ENCODE assay signal across 22 cellular contexts in the genomic region with DNA sequence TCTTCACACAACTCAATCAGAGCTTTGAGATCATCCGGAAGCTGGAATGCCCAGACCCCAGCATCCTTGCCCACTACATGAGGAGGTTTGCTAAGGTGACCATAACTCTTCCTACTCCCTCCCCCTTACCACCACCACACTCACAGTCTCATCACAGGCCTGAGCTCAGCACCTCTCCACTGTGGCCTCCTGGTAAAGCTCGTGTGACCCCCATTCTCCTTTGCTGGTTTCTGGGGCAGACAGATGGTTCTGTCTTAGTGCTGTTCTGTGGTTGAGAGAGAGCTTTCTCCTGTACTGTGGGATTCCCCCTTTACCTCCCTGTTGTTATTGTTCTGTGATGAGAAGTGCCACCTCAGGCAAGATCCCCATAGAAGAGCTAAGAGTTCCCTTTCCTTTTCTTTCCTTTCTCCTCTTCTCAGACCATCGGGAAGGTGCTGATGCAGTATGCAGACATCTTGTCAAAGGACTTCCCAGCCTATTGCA.
DNase-seq lines count a peak whose midpoint lies in the region; ATAC-seq, FAIRE-seq and TF ChIP-seq lines count a peak whose summit lies in the region.
"Had no signal": no experiment of that assay in that cellular context is flagged by ENCODE, and none has a peak within 500 bp of the region (broad histone marks: within the 10 kb centered on the region; RNA-seq: fewer than 3 reads in every experiment).

No MANE protein-coding gene starts in this region.

- ATAC-seq in HG02642 (IDR thresholded peaks at IDR 0.05; ENCODE audit: poor library complexity, unreplicated experiment) (peak; percentile 44), lung (ENCODE audit: insufficient read depth, low FRiP score) (no peak), GM19455 (IDR thresholded peaks at IDR 0.05; ENCODE audit: unreplicated experiment) (no peak)
- ATAC-seq: GM23338 had no signal

- peaks cover 42 to 55% of the 10 kb centered on the region in 2 donors for H3K36me3 ChIP-seq in lung (ENCODE audit: control insufficient read depth in 2 of 2, insufficient read depth in 2 of 2, low read length in 2 of 2)
- H3K36me3 ChIP-seq: MG63, SJSA1 had no signal

- H3K4me3 ChIP-seq in lung = no peak overlapping the region
- H3K4me3 ChIP-seq: BLaER1, GM23338, MG63, Peyer's patch, SJSA1 had no signal

- 90 to 91% methylated on average over 3 of the region's 3 CpGs for WGBS in lung, 2 donors

- H3K9me3 ChIP-seq in lung (ENCODE audit: control insufficient read depth in 2 of 2, insufficient read depth in 1 of 2, low read length in 1 of 2) = no peaks in the 10 kb centered on the region
- H3K9me3 ChIP-seq: BLaER1, MG63, Peyer's patch, SJSA1 had no signal

- no peaks in the 10 kb centered on the region for H3K4me1 ChIP-seq in lung (ENCODE audit: control insufficient read depth in 2 of 2, insufficient read depth in 2 of 2, low read length in 2 of 2)
- H3K4me1 ChIP-seq: BLaER1, Peyer's patch, SJSA1 had no signal

- no peaks in the 10 kb centered on the region for H3K27me3 ChIP-seq in lung (ENCODE audit: control insufficient read depth, insufficient read depth)
- H3K27me3 ChIP-seq: BLaER1, MG63, Peyer's patch, SJSA1 had no signal

- peak; percentile 13 for DNase-seq in GM10266 (ENCODE audit: extremely low spot score)
- no peak for DNase-seq in GM18507 (ENCODE audit: extremely low spot score, insufficient read length, low read depth)
- peak; percentile 16 for DNase-seq in lung (ENCODE audit: low spot score)
- no peak for DNase-seq in activated T-cell treated with anti-CD3 and anti-CD28 coated beads for 4 hours
- no peak for DNase-seq in COR-L47 (lab: John Stamatoyannopoulos, UW)
- no peak for DNase-seq in HuH-7 (ENCODE audit: low spot score)
- DNase-seq: CD4-positive, alpha-beta memory T cell; EL; HCEC 1CT; Kasumi-1; NCI-H1092; NCI-H1436 treated with DMSO at 0.1 percent for 48 hours; NCI-H2029; NCI-H345; NCI-H524 treated with DMSO at 0.1 percent for 48 hours; Peyer's patch had no signal

- H3K27ac ChIP-seq in lung (ENCODE audit: low read depth in 1 of 2, low read length in 1 of 2) = no peak overlapping the region
- H3K27ac ChIP-seq: BLaER1, Peyer's patch, SJSA1 had no signal

- peak; percentile 58 for FAIRE-seq in GM18507 (lab: Jason Lieb, UNC)

- TF ChIP-seq CTCF in GM10266 (IDR thresholded peaks at IDR 0.05; ENCODE audit: control insufficient read depth, insufficient read depth, low read depth, missing control alignments) (no peak), lung (IDR thresholded peaks at IDR 0.05; ENCODE audit: control extremely low read depth, extremely low read depth) (no peak)

Comparison
In these comparisons a context has a peak if more than half of its experiments do, and no peak if none do; other contexts are left out.
1. DNase-seq: peak in GM10266 (single experiment) and lung (single experiment); none in GM18507 (single experiment), activated T-cell treated with anti-CD3 and anti-CD28 coated beads for 4 hours (single experiment), COR-L47 (single experiment) and HuH-7 (single experiment).